ENCODE assay signal across 1 cellular context in genomic region chr11:125625225-125625593, GRCh38.
TF ChIP-seq lines count a peak whose summit lies in the region.

No MANE protein-coding gene starts in this region.

TF ChIP-seq in HepG2, 621 proteins besides CTCF, POLR2A, EP300 and RAD21 (continued from another document):
- no peak for TF ChIP-seq MAX (IDR thresholded peaks at IDR 0.05)
- TF ChIP-seq CENPX (CRISPR knock-in tag; IDR thresholded peaks at IDR 0.05), result no peak
- TF ChIP-seq ZNF780A (CRISPR knock-in tag; IDR thresholded peaks at IDR 0.05), result no peak
- no peak for TF ChIP-seq MEIS2 (CRISPR knock-in tag; IDR thresholded peaks at IDR 0.05)
- TF ChIP-seq ZBTB1 (CRISPR knock-in tag; IDR thresholded peaks at IDR 0.05; ENCODE audit: borderline replicate concordance), result no peak
- no peak for TF ChIP-seq ZSCAN29 (CRISPR knock-in tag; conservative IDR thresholded peaks at IDR 0.05)
- TF ChIP-seq DNMT3B (CRISPR knock-in tag; conservative IDR thresholded peaks at IDR 0.05), result no peak
- TF ChIP-seq MLLT10 (CRISPR knock-in tag; IDR thresholded peaks at IDR 0.05), result no peak
- no peak; the same call in 1 of the 2 replicates for TF ChIP-seq SNAPC2 (CRISPR knock-in tag; IDR thresholded peaks at IDR 0.05)
- TF ChIP-seq HNRNPK (IDR thresholded peaks at IDR 0.05; ENCODE audit: low read depth, low read length, poor library complexity, severe bottlenecking), result no peak
- TF ChIP-seq ZMAT5 (CRISPR knock-in tag; IDR thresholded peaks at IDR 0.05; ENCODE audit: borderline replicate concordance, low read depth), result no peak
- no peak for TF ChIP-seq SAFB2 (CRISPR knock-in tag; IDR thresholded peaks at IDR 0.05; ENCODE audit: borderline replicate concordance, low read depth)
- TF ChIP-seq ZNF430 (CRISPR knock-in tag; IDR thresholded peaks at IDR 0.05), result no peak
- TF ChIP-seq ZNF816 (CRISPR knock-in tag; IDR thresholded peaks at IDR 0.05; ENCODE audit: borderline replicate concordance), result no peak
- no peak for TF ChIP-seq ZNF749 (CRISPR knock-in tag; IDR thresholded peaks at IDR 0.05; ENCODE audit: borderline replicate concordance)
- TF ChIP-seq ZSCAN9 (CRISPR knock-in tag; IDR thresholded peaks at IDR 0.05; ENCODE audit: borderline replicate concordance), result no peak
- no peak for TF ChIP-seq NR1H2 (CRISPR knock-in tag; IDR thresholded peaks at IDR 0.05; ENCODE audit: borderline replicate concordance, low read depth)
- peak; percentile 76; the same call in 1 of the 2 replicates for TF ChIP-seq ZNF564 (CRISPR knock-in tag; IDR thresholded peaks at IDR 0.05)
- TF ChIP-seq FIP1L1 (IDR thresholded peaks at IDR 0.05; ENCODE audit: borderline replicate concordance, insufficient read depth, low read depth, low read length), result no peak
- TF ChIP-seq RORA (CRISPR knock-in tag; IDR thresholded peaks at IDR 0.05), result no peak
- TF ChIP-seq ATF1 (CRISPR knock-in tag; IDR thresholded peaks at IDR 0.05), result no peak
- TF ChIP-seq ZFP41 (CRISPR knock-in tag; IDR thresholded peaks at IDR 0.05; ENCODE audit: borderline replicate concordance), result no peak
- no peak for TF ChIP-seq ZNF546 (CRISPR knock-in tag; conservative IDR thresholded peaks at IDR 0.05)
- TF ChIP-seq ZFP36L2 (CRISPR knock-in tag; IDR thresholded peaks at IDR 0.05), result no peak
- peak; percentile 91; the same call in 1 of the 2 replicates for TF ChIP-seq DZIP1 (CRISPR knock-in tag; IDR thresholded peaks at IDR 0.05)
- no peak for TF ChIP-seq ZBTB42 (CRISPR knock-in tag; IDR thresholded peaks at IDR 0.05)
- no peak for TF ChIP-seq SMARCE1 (IDR thresholded peaks at IDR 0.05; ENCODE audit: borderline replicate concordance)
- no peak for TF ChIP-seq HDAC6 (IDR thresholded peaks at IDR 0.05; ENCODE audit: low read depth, low read length)
- no peak for TF ChIP-seq ZNF691 (CRISPR knock-in tag; IDR thresholded peaks at IDR 0.05; ENCODE audit: borderline replicate concordance, low read depth)
- peak; percentile 80; the same call in 1 of the 2 replicates for TF ChIP-seq ZBTB7A (CRISPR knock-in tag; IDR thresholded peaks at IDR 0.05)
- no peak for TF ChIP-seq ZBTB44 (CRISPR knock-in tag; IDR thresholded peaks at IDR 0.05)
- no peak for TF ChIP-seq PAWR (CRISPR knock-in tag; IDR thresholded peaks at IDR 0.05; ENCODE audit: borderline replicate concordance)
- no peak for TF ChIP-seq LCORL (IDR thresholded peaks at IDR 0.05)
- TF ChIP-seq LCORL (CRISPR knock-in tag; IDR thresholded peaks at IDR 0.05), result no peak
- no peak for TF ChIP-seq SRSF1 (optimal IDR thresholded peaks at IDR 0.05; ENCODE audit: low read depth, low read length)
- TF ChIP-seq NR2F2 (IDR thresholded peaks at IDR 0.05; ENCODE audit: borderline replicate concordance, low read depth), result no peak
- TF ChIP-seq ZNF512B (CRISPR knock-in tag; IDR thresholded peaks at IDR 0.05; ENCODE audit: borderline replicate concordance), result no peak
- no peak for TF ChIP-seq GTF3A (CRISPR knock-in tag; conservative IDR thresholded peaks at IDR 0.05)
- peak; percentile 58; the same call in 1 of the 2 replicates for TF ChIP-seq ZNF547 (CRISPR knock-in tag; IDR thresholded peaks at IDR 0.05)
- no peak for TF ChIP-seq RBFOX2 (IDR thresholded peaks at IDR 0.05; ENCODE audit: low read depth, low read length)
- TF ChIP-seq TBX3 (IDR thresholded peaks at IDR 0.05; ENCODE audit: borderline replicate concordance), result no peak
